In the genomic region with DNA sequence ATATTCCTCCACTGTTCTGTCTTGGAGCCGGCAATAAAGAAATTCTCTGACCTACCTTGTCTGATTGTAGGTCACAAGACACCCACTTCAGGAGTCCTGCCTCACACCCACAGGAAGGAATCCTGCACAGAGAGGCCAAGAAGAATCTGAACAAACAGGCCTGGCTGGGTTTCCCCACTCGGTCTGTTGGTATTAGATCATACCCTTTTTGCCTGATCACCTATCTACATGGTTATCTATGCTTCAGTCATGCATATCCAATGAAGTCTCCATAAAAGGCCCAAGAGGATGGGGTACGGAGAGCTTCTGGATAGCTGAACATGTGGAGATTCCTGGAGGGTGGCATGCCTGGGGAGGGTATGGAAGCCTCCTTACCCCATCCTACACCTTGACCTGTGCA, we compare ENCODE assay signal across 1 cellular context.
TF ChIP-seq lines count a peak whose summit lies in the region.

No MANE protein-coding gene starts in this region.

TF ChIP-seq in HEK293, 187 proteins besides CTCF, POLR2A, EP300 and RAD21 (continued from another document):
- TF ChIP-seq EGR2 (tag by site-specific recombination; IDR thresholded peaks at IDR 0.05; ENCODE audit: low read depth) (peak; percentile 43; the same call in 1 of the 2 replicates), ZNF610 (tag by site-specific recombination; IDR thresholded peaks at IDR 0.05; ENCODE audit: borderline replicate concordance) (no peak), PATZ1 (tag by site-specific recombination; IDR thresholded peaks at IDR 0.05) (no peak), ZSCAN18 (tag by site-specific recombination; IDR thresholded peaks at IDR 0.05) (no peak), KLF10 (tag by site-specific recombination; IDR thresholded peaks at IDR 0.05) (peak; percentile 13; the same call in 1 of the 2 replicates), ZNF629 (tag by site-specific recombination; IDR thresholded peaks at IDR 0.05) (peak; percentile 45; the same call in 1 of the 2 replicates), ZNF366 (tag by site-specific recombination; conservative IDR thresholded peaks at IDR 0.05) (no peak), ZNF112 (tag by site-specific recombination; IDR thresholded peaks at IDR 0.05) (no peak), ZNF692 (tag by site-specific recombination; IDR thresholded peaks at IDR 0.05) (0 out of 2 replicates have a peak, but pooled peaks have one; percentile 14), ZNF768 (tag by site-specific recombination; IDR thresholded peaks at IDR 0.05) (no peak), BCL6B (tag by site-specific recombination; IDR thresholded peaks at IDR 0.05) (no peak)
- TF ChIP-seq, protein P1, sequence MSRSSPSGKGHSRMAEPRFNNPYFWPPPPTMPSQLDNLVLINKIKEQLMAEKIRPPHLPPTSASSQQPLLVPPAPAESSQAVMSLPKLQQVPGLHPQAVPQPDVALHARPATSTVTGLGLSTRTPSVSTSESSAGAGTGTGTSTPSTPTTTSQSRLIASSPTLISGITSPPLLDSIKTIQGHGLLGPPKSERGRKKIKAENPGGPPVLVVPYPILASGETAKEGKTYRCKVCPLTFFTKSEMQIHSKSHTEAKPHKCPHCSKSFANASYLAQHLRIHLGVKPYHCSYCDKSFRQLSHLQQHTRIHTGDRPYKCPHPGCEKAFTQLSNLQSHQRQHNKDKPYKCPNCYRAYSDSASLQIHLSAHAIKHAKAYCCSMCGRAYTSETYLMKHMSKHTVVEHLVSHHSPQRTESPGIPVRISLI (tag by site-specific recombination; IDR thresholded peaks at IDR 0.05), result no peak
